1 cellular context compared by ENCODE assay signal in genomic region chr4:76857010-76857409, GRCh38.
TF ChIP-seq lines count a peak whose summit lies in the region.

No MANE protein-coding gene starts in this region.

TF ChIP-seq in A549, 52 proteins besides CTCF, POLR2A, EP300 and RAD21 (continued from another document):
- TF ChIP-seq ZFP36 (IDR thresholded peaks at IDR 0.05; ENCODE audit: borderline replicate concordance, partially characterized antibody) (no peak), FOSL2 (IDR thresholded peaks at IDR 0.05) (no peak), FOSL2 (CRISPR knock-in tag; IDR thresholded peaks at IDR 0.05) (no peak), HMGXB4 (CRISPR knock-in tag; IDR thresholded peaks at IDR 0.05; ENCODE audit: borderline replicate concordance) (no peak), HOXB5 (CRISPR knock-in tag; IDR thresholded peaks at IDR 0.05) (no peak)
TF ChIP-seq in A549: peak in this region for 0.
